Comparison of ENCODE assay signal across 8 cellular contexts in genomic region chr11:68839054-68839865, GRCh38. TPM values are rescaled to one million over a fixed set of nuclear protein-coding genes. Genes with fewer than 3 reads are reported as not detected.
DNase-seq lines count a peak whose midpoint lies in the region; ATAC-seq, FAIRE-seq and TF ChIP-seq lines count a peak whose summit lies in the region.

No MANE protein-coding gene starts in this region.

- TF ChIP-seq RAD21 in A549 (conservative IDR thresholded peaks at IDR 0.05 in 1 of 2, IDR thresholded peaks at IDR 0.05 in 1 of 2) (0 out of 5 replicates have a peak, but pooled peaks of 1 of the 2 experiments have one; percentile 8), HepG2 (CRISPR knock-in tag; IDR thresholded peaks at IDR 0.05) (no peak; the same call in 1 of the 2 replicates)

- POLR2A ChIA-PET in A549 (lab: Yijun Ruan, JAX) = interaction anchor here (0.7 kb wide), 1 partner anchor 162 kb away, joined by 3 read pairs; no protein-coding TSS in a partner anchor
- POLR2A ChIA-PET in HepG2 (lab: Yijun Ruan, JAX) = no interaction called here

- ATAC-seq in A549 (peak; percentile 44 to 72), GM18867 (IDR thresholded peaks at IDR 0.05; ENCODE audit: unreplicated experiment) (peak; percentile 46), HG03432 (IDR thresholded peaks at IDR 0.05; ENCODE audit: unreplicated experiment) (peak; percentile 52), HepG2 (peak; percentile 67)

- DNase-seq in A549 (ENCODE audit: low read depth in 1 of 2, low spot score in 1 of 2) (peak; percentile 91 to 94), NCI-H69 (lab: John Stamatoyannopoulos, UW) (peak; percentile 96), dermis blood vessel endothelial cell (peak; percentile 95), HepG2 (ENCODE audit: low spot score) (peak; percentile 86)
- DNase-seq in activated CD4-positive, alpha-beta T cell treated with anti-CD3 and anti-CD28 coated beads, Interleukin-2, amount 50 U/mL, for 4 hours = peak; percentile 89 to 90
- peak; percentile 86 for DNase-seq in stimulated activated CD4-positive, alpha-beta T cell treated with anti-CD3 and anti-CD28 coated beads, Interleukin-2, amount 100 ng/mL, for 4 hours (ENCODE audit: low read depth)

- H3K27me3 ChIP-seq in HepG2 (ENCODE audit: control insufficient read depth in 1 of 2, insufficient read depth in 2 of 2, low read length in 2 of 2) = peaks cover 0 to 5% of the 10 kb centered on the region in 2 experiments; a peak in 2 of 5 replicates

- H3K27ac ChIP-seq in A549 = peak overlapping the region; percentile 80 to 93
- peak overlapping the region; percentile 78 for H3K27ac ChIP-seq in HepG2 (ENCODE audit: extremely low read length, insufficient read depth, low read length)

- H4K20me1 ChIP-seq in HepG2 (ENCODE audit: insufficient read depth, low read length) = peaks cover 11% of the 10 kb centered on the region

- H3K9me3 ChIP-seq in A549 = no peaks in the 10 kb centered on the region
- H3K9me3 ChIP-seq in HepG2 (ENCODE audit: low read length) = no peaks in the 10 kb centered on the region

- peak overlapping the region; percentile 51 for H3K9ac ChIP-seq in HepG2 (ENCODE audit: insufficient read depth, low read depth, low read length)

- TF ChIP-seq POLR2A in A549 (IDR thresholded peaks at IDR 0.05; ENCODE audit: low read length) (no peak; the same call in 1 of the 2 replicates), HepG2 (IDR thresholded peaks at IDR 0.05; ENCODE audit: insufficient read depth in 1 of 2, low read depth in 2 of 2, low read length in 2 of 2) (peak; percentile 15 to 35; a peak in 1 of 4 replicates)

- WGBS in A549 (ENCODE audit: missing lambda C conversion rate) = 16% methylated on average over 49 of the region's 61 CpGs
- WGBS in HepG2 (ENCODE audit: low lambda C conversion rate) = 2% methylated on average over 30 of the region's 61 CpGs

- peak overlapping the region; percentile 46 for H3K4me3 ChIP-seq in A549
- H3K4me3 ChIP-seq in HepG2 (replicated peaks in 1 of 3; ENCODE audit: insufficient read depth in 1 of 3, low read depth in 2 of 3, low read length in 3 of 3) = peak overlapping the region; percentile 52 to 66 (median 60)

- CTCF ChIA-PET in A549 (lab: Yijun Ruan, JAX) (interaction anchor here (1.2 to 1.6 kb wide), 2 partner anchors 19 to 41 kb away, joined by 4 to 5 read pairs; no protein-coding TSS in a partner anchor), HepG2 (lab: Yijun Ruan, JAX; ENCODE audit: low intra/inter-chr PET ratio, low total read pairs) (no interaction called here)

- intact Hi-C loops in HepG2 (cut with micrococcal nuclease; ENCODE audit: unreplicated experiment) = loop anchor here (2.0 kb wide), 1 partner anchor 18 kb away; no protein-coding TSS in a partner anchor

- FAIRE-seq in A549 (lab: Jason Lieb, UNC) (no peak), HepG2 (lab: Jason Lieb, UNC) (peak; percentile 23)

- TF ChIP-seq EP300 in A549 (IDR thresholded peaks at IDR 0.05) = no peak
- peak in 1 of 2 experiments; percentile 41; a peak in 1 of 4 replicates for TF ChIP-seq EP300 in HepG2 (IDR thresholded peaks at IDR 0.05; ENCODE audit: low read depth in 2 of 2, low read length in 2 of 2)
- no peak for TF ChIP-seq EP300 in HepG2 (CRISPR knock-in tag; IDR thresholded peaks at IDR 0.05; ENCODE audit: borderline replicate concordance)

- no peaks in the 10 kb centered on the region for H3K79me2 ChIP-seq in HepG2 (ENCODE audit: insufficient read depth, low read length)

- in situ Hi-C loops in HepG2 (cut with HindIII; ENCODE audit: extremely low pct_ligation_motif_present, low pct_unique_long_range_greater_than_20kb) = no loop called here

- TF ChIP-seq CTCF in A549 (IDR thresholded peaks at IDR 0.05) (no peak), HepG2 (CRISPR knock-in tag; IDR thresholded peaks at IDR 0.05) (peak; percentile 7; the same call in 1 of the 2 replicates)

- H3K4me1 ChIP-seq in A549 (peaks cover 34% of the 10 kb centered on the region), HepG2 (ENCODE audit: insufficient read depth, low read length) (peaks cover 81% of the 10 kb centered on the region)

- BruUV-seq in HepG2 (replicated peaks; lab: Mats Ljungman, UMichigan) = no TSS peak

- no peak overlapping the region for H2AFZ ChIP-seq in HepG2 (ENCODE audit: low read length)

- H3K36me3 ChIP-seq in HepG2 (replicated peaks in 1 of 2; ENCODE audit: control insufficient read depth in 1 of 2, insufficient read depth in 2 of 2, low read length in 2 of 2) = no peaks in the 10 kb centered on the region

- H3K4me2 ChIP-seq in A549 (peak overlapping the region; percentile 84), HepG2 (ENCODE audit: low read depth, low read length) (peak overlapping the region; percentile 89)

TF ChIP-seq in A549, 52 proteins besides CTCF, POLR2A, EP300 and RAD21 (continues in another document):
- peak; percentile 66; the same call in 1 of the 2 replicates for TF ChIP-seq BHLHE40 (IDR thresholded peaks at IDR 0.05; ENCODE audit: low read depth, low read length)
- no peak for TF ChIP-seq RFX5 (IDR thresholded peaks at IDR 0.05)
- TF ChIP-seq HOXB13 (CRISPR knock-in tag; IDR thresholded peaks at IDR 0.05; ENCODE audit: low read depth) = no peak
- TF ChIP-seq ZNF302 (CRISPR knock-in tag; IDR thresholded peaks at IDR 0.05) = no peak

TF ChIP-seq in HepG2, 621 proteins besides CTCF, POLR2A, EP300 and RAD21 (continues in another document):
- no peak for TF ChIP-seq GTF3A (CRISPR knock-in tag; conservative IDR thresholded peaks at IDR 0.05)
- TF ChIP-seq HMGXB4 (CRISPR knock-in tag; IDR thresholded peaks at IDR 0.05; ENCODE audit: borderline replicate concordance in 1 of 2, low read depth in 1 of 2) = peak in 1 of 2 experiments; percentile 15; a peak in 2 of 4 replicates
- no peak for TF ChIP-seq HCFC1 (IDR thresholded peaks at IDR 0.05; ENCODE audit: low read depth, low read length)
- TF ChIP-seq CREM (IDR thresholded peaks at IDR 0.05) = 0 out of 2 replicates have a peak, but pooled peaks have one; percentile 20
- TF ChIP-seq CREM (CRISPR knock-in tag; IDR thresholded peaks at IDR 0.05) = no peak
- no peak for TF ChIP-seq MTA3 (CRISPR knock-in tag; IDR thresholded peaks at IDR 0.05)
- TF ChIP-seq ATRX (CRISPR knock-in tag; IDR thresholded peaks at IDR 0.05; ENCODE audit: borderline replicate concordance) = no peak
- no peak for TF ChIP-seq ZNF660 (CRISPR knock-in tag; IDR thresholded peaks at IDR 0.05; ENCODE audit: borderline replicate concordance, low read depth)
- TF ChIP-seq ZNF619 (CRISPR knock-in tag; IDR thresholded peaks at IDR 0.05) = no peak; the same call in 1 of the 2 replicates
- TF ChIP-seq ZNF598 (CRISPR knock-in tag; IDR thresholded peaks at IDR 0.05; ENCODE audit: borderline replicate concordance) = 0 out of 2 replicates have a peak, but pooled peaks have one; percentile 19
- no peak for TF ChIP-seq HNRNPK (IDR thresholded peaks at IDR 0.05; ENCODE audit: low read depth, low read length, poor library complexity, severe bottlenecking)

RNA-seq across cellular contexts. Expression of gene CPT1A, which starts 2.5 kb away (rescaled TPM):
- polyA plus RNA-seq in A549 (2011; rRNA removed) = 15.0 and 27.5 TPM in 2 replicates
- 9.6 and 12.4 TPM in 2 replicates for polyA plus RNA-seq in A549 (2012; cell fraction: cytosol; rRNA removed)
- 23.1 and 25.3 TPM in 2 replicates for polyA plus RNA-seq in A549 (2012; cell fraction: nucleus; rRNA removed)
- polyA plus RNA-seq in A549 (2017; fragmentation: RNase III; extraction: RNeasy Plus Mini Kit Qiagen cat#74134 plus additional on column Dnase treatment) = 19.3 to 21.4 TPM (median 20.5 TPM) in 3 replicates
- polyA minus RNA-seq in A549 (2011; rRNA and poly(A)+ RNA removed) = 59.3 and 64.3 TPM in 2 replicates
- total RNA-seq in dermis blood vessel endothelial cell = 141 and 197 TPM in 2 replicates
- 5.9 and 7.0 TPM in 2 replicates for total RNA-seq in HepG2 (2016; rRNA removed; fragmentation: Illumina TruSeq; extraction: Trizol)
- 2.1 and 2.2 TPM in 2 replicates for total RNA-seq in HepG2 (2016; cell fraction: cytosol; rRNA removed; fragmentation: Illumina TruSeq; extraction: Trizol; ENCODE audit: low read depth)
- 5.0 and 7.5 TPM in 2 replicates for total RNA-seq in HepG2 (2016; cell fraction: insoluble cytoplasmic fraction; rRNA removed; fragmentation: Illumina TruSeq; extraction: Trizol)
- 4.1 and 4.3 TPM in 2 replicates for total RNA-seq in HepG2 (2016; cell fraction: membrane; rRNA removed; fragmentation: Illumina TruSeq; extraction: Trizol)
- 9.1 and 10.4 TPM in 2 replicates for total RNA-seq in HepG2 (2016; cell fraction: nucleus; rRNA removed; fragmentation: Illumina TruSeq; extraction: Trizol)
- 7.1 and 14.3 TPM in 2 replicates for polyA plus RNA-seq in HepG2 (2011; rRNA removed)
- polyA plus RNA-seq in HepG2 (2011; cell fraction: cytosol; rRNA removed) = 5.2 and 8.0 TPM in 2 replicates
- polyA plus RNA-seq in HepG2 (2011; cell fraction: nucleus; rRNA removed) = 21.8 and 25.1 TPM in 2 replicates
- polyA plus RNA-seq in HepG2 (2012) = 29.0 and 36.7 TPM in 2 replicates
- polyA plus RNA-seq in HepG2 (2016; cell fraction: cytosol; fragmentation: Illumina TruSeq; extraction: Trizol; ENCODE audit: low read depth) = 0.69 and 0.71 TPM in 2 replicates
- polyA plus RNA-seq in HepG2 (2016; cell fraction: insoluble cytoplasmic fraction; fragmentation: Illumina TruSeq; extraction: Trizol; ENCODE audit: low read depth) = 3.6 and 4.1 TPM in 2 replicates
- polyA plus RNA-seq in HepG2 (2016; cell fraction: membrane; fragmentation: Illumina TruSeq; extraction: Trizol; ENCODE audit: low read depth) = 1.4 and 1.9 TPM in 2 replicates
- polyA plus RNA-seq in HepG2 (2016; cell fraction: nucleus; fragmentation: Illumina TruSeq; extraction: Trizol; ENCODE audit: insufficient read depth, low read depth) = 11.0 and 11.5 TPM in 2 replicates
- polyA minus RNA-seq in HepG2 (2011; rRNA and poly(A)+ RNA removed; ENCODE audit: low replicate concordance) = 29.7 and 125 TPM in 2 replicates
- 18.2 and 34.1 TPM in 2 replicates for polyA minus RNA-seq in HepG2 (2011; cell fraction: cytosol; rRNA and poly(A)+ RNA removed)
- polyA minus RNA-seq in HepG2 (2011; cell fraction: nucleus; rRNA and poly(A)+ RNA removed) = 14.2 and 22.8 TPM in 2 replicates

Comparison
In these comparisons a context has a peak if more than half of its experiments do, and no peak if none do; other contexts are left out.
1. Peak in every context shown above with its lines: DNase-seq, ATAC-seq, H3K4me3 ChIP-seq and H3K27ac ChIP-seq.
2. RNA of gene CPT1A, which starts 2.5 kb away (total RNA-seq): 141 to 197 TPM in dermis blood vessel endothelial cell; 2.1 to 10.4 TPM in HepG2; every median in the first group is over 10 times any median in the second.